In genomic region chr16:81866820-81867440, GRCh38 we compare ENCODE assay signal across 10 cellular contexts.
A peak's percentile ranks its signal among the peaks of the same experiment; 100 is the strongest.
DNase-seq lines count a peak whose midpoint lies in the region; ATAC-seq and TF ChIP-seq lines count a peak whose summit lies in the region.
"Had no signal": no experiment of that assay in that cellular context is flagged by ENCODE, and none has a peak within 500 bp of the region (broad histone marks: within the 10 kb centered on the region; RNA-seq: fewer than 3 reads in every experiment).

No MANE protein-coding gene starts in this region.

- TF ChIP-seq EP300 in gastroesophageal sphincter (IDR thresholded peaks at IDR 0.05) = no peak

- H3K4me3 Mint-ChIP-seq in natural killer cell treated with Interleukin-12 subunit alpha and Interleukin-12 subunit beta and Interleukin-15 and Interleukin-18, amount 100 ng/mL, for 72 hours = no peak overlapping the region
- H3K4me3 Mint-ChIP-seq in activated CD8-positive, alpha-beta T cell treated with anti-CD3 and anti-CD28 coated beads, Interleukin-2, amount 10 ng/mL, durations not matched to agents 7 days and 5 days = no peak overlapping the region
- H3K4me3 Mint-ChIP-seq: activated T-helper 17 cell treated with anti-CD3 and anti-CD28 coated beads, Interleukin-2, amount 50 U/mL, for 72 hours had no signal

- no peaks in the 10 kb centered on the region for H3K27me3 Mint-ChIP-seq in natural killer cell treated with Interleukin-12 subunit alpha and Interleukin-12 subunit beta and Interleukin-15 and Interleukin-18, amount 100 ng/mL, for 72 hours
- H3K27me3 Mint-ChIP-seq in activated CD8-positive, alpha-beta T cell treated with anti-CD3 and anti-CD28 coated beads, Interleukin-2, amount 10 ng/mL, durations not matched to agents 7 days and 5 days (ENCODE audit: low read depth) = peaks cover 4% of the 10 kb centered on the region

- H3K27me3 ChIP-seq in gastroesophageal sphincter = peaks cover 43% of the 10 kb centered on the region

- H3K27ac ChIP-seq in gastroesophageal sphincter = peak overlapping the region in 3 of 4 donors; percentile 53 to 78 (median 71)

- peak overlapping the region in 1 of 2 donors; percentile 16 for H3K27ac Mint-ChIP-seq in natural killer cell treated with Interleukin-12 subunit alpha and Interleukin-12 subunit beta and Interleukin-15 and Interleukin-18, amount 100 ng/mL, for 72 hours
- no peak overlapping the region for H3K27ac Mint-ChIP-seq in activated CD8-positive, alpha-beta T cell treated with anti-CD3 and anti-CD28 coated beads, Interleukin-2, amount 10 ng/mL, durations not matched to agents 7 days and 5 days
- H3K27ac Mint-ChIP-seq: activated T-helper 17 cell treated with anti-CD3 and anti-CD28 coated beads, Interleukin-2, amount 50 U/mL, for 72 hours had no signal

- no peaks in the 10 kb centered on the region for H3K9me3 Mint-ChIP-seq in natural killer cell treated with Interleukin-12 subunit alpha and Interleukin-12 subunit beta and Interleukin-15 and Interleukin-18, amount 100 ng/mL, for 72 hours
- H3K9me3 Mint-ChIP-seq in activated CD8-positive, alpha-beta T cell treated with anti-CD3 and anti-CD28 coated beads, Interleukin-2, amount 10 ng/mL, durations not matched to agents 7 days and 5 days (ENCODE audit: insufficient read depth) = no peaks in the 10 kb centered on the region
- H3K9me3 Mint-ChIP-seq: activated T-helper 17 cell treated with anti-CD3 and anti-CD28 coated beads, Interleukin-2, amount 50 U/mL, for 72 hours had no signal

- 40 to 62% methylated on average over 1 to 3 of the region's 10 CpGs for WGBS in gastroesophageal sphincter (ENCODE audit: low coverage in 1 of 2), 2 donors

- TF ChIP-seq CTCF in gastroesophageal sphincter (IDR thresholded peaks at IDR 0.05) = no peak

- CTCF ChIA-PET in activated CD8-positive, alpha-beta T cell treated with anti-CD3 and anti-CD28 coated beads, Interleukin-2, amount 10 ng/mL, durations not matched to agents 7 days and 5 days (lab: Charles Lee) = no interaction called here

- no peaks in the 10 kb centered on the region for H3K9me3 ChIP-seq in gastroesophageal sphincter

- POLR2A ChIA-PET in activated CD8-positive, alpha-beta T cell treated with anti-CD3 and anti-CD28 coated beads, Interleukin-2, amount 10 ng/mL, durations not matched to agents 7 days and 5 days (lab: Charles Lee) = no interaction called here

- H3K4me1 Mint-ChIP-seq in natural killer cell treated with Interleukin-12 subunit alpha and Interleukin-12 subunit beta and Interleukin-15 and Interleukin-18, amount 100 ng/mL, for 72 hours (ENCODE audit: low read depth in 2 of 2) = peaks cover 14 to 33% of the 10 kb centered on the region in 2 donors
- no peaks in the 10 kb centered on the region for H3K4me1 Mint-ChIP-seq in activated CD8-positive, alpha-beta T cell treated with anti-CD3 and anti-CD28 coated beads, Interleukin-2, amount 10 ng/mL, durations not matched to agents 7 days and 5 days (ENCODE audit: low read depth)
- H3K4me1 Mint-ChIP-seq: activated T-helper 17 cell treated with anti-CD3 and anti-CD28 coated beads, Interleukin-2, amount 50 U/mL, for 72 hours had no signal

- ATAC-seq in gastroesophageal sphincter (peak; percentile 86), GM21360 (IDR thresholded peaks at IDR 0.05; ENCODE audit: unreplicated experiment) (no peak), HG03469 (IDR thresholded peaks at IDR 0.05; ENCODE audit: unreplicated experiment) (no peak)
- peak; percentile 51 to 84 for ATAC-seq in natural killer cell treated with Interleukin-12 subunit alpha and Interleukin-12 subunit beta and Interleukin-15 and Interleukin-18, amount 100 ng/mL, for 72 hours
- no peak for ATAC-seq in activated CD8-positive, alpha-beta T cell treated with anti-CD3 and anti-CD28 coated beads, Interleukin-2, amount 10 ng/mL, durations not matched to agents 7 days and 5 days
- ATAC-seq: activated T-helper 17 cell treated with anti-CD3 and anti-CD28 coated beads, Interleukin-2, amount 50 U/mL, for 72 hours had no signal

- no peak for TF ChIP-seq POLR2A in gastroesophageal sphincter (IDR thresholded peaks at IDR 0.05)

- H3K36me3 ChIP-seq in gastroesophageal sphincter = no peaks in the 10 kb centered on the region

- no peaks in the 10 kb centered on the region for H3K36me3 Mint-ChIP-seq in natural killer cell treated with Interleukin-12 subunit alpha and Interleukin-12 subunit beta and Interleukin-15 and Interleukin-18, amount 100 ng/mL, for 72 hours
- no peaks in the 10 kb centered on the region for H3K36me3 Mint-ChIP-seq in activated CD8-positive, alpha-beta T cell treated with anti-CD3 and anti-CD28 coated beads, Interleukin-2, amount 10 ng/mL, durations not matched to agents 7 days and 5 days (ENCODE audit: low read depth)

- no peak overlapping the region for H3K4me3 ChIP-seq in gastroesophageal sphincter

- DNase-seq in A172 (ENCODE audit: low spot score) (peak; percentile 62), M059J (ENCODE audit: low read depth) (peak; percentile 70), UCSD-AML1 (lab: John Stamatoyannopoulos, UW; ENCODE audit: unreplicated experiment) (no peak)
- DNase-seq in natural killer cell treated with Interleukin-12 subunit alpha and Interleukin-12 subunit beta and Interleukin-15 and Interleukin-18, amount 100 ng/mL, for 72 hours (ENCODE audit: low spot score) = no peak
- DNase-seq in activated CD8-positive, alpha-beta T cell treated with anti-CD3 and anti-CD28 coated beads, Interleukin-2, amount 10 ng/mL, durations not matched to agents 7 days and 5 days = no peak
- DNase-seq: T-helper 9 cell had no signal

- H3K4me1 ChIP-seq in gastroesophageal sphincter = peaks cover 0 to 4% (median 0%) of the 10 kb centered on the region in 3 donors

Comparison
In these comparisons a context has a peak if more than half of its experiments do, and no peak if none do; other contexts are left out.
1. DNase-seq: peak in A172 (single experiment) and M059J (single experiment); none in natural killer cell treated with Interleukin-12 subunit alpha and Interleukin-12 subunit beta and Interleukin-15 and Interleukin-18, amount 100 ng/mL, for 72 hours (single experiment), UCSD-AML1 (single experiment) and activated CD8-positive, alpha-beta T cell treated with anti-CD3 and anti-CD28 coated beads, Interleukin-2, amount 10 ng/mL, durations not matched to agents 7 days and 5 days (single experiment).
2. ATAC-seq: peak in gastroesophageal sphincter (single experiment) and natural killer cell treated with Interleukin-12 subunit alpha and Interleukin-12 subunit beta and Interleukin-15 and Interleukin-18, amount 100 ng/mL, for 72 hours (2 of 2); none in GM21360 (single experiment), activated CD8-positive, alpha-beta T cell treated with anti-CD3 and anti-CD28 coated beads, Interleukin-2, amount 10 ng/mL, durations not matched to agents 7 days and 5 days (single experiment) and HG03469 (single experiment).